In the genomic region with DNA sequence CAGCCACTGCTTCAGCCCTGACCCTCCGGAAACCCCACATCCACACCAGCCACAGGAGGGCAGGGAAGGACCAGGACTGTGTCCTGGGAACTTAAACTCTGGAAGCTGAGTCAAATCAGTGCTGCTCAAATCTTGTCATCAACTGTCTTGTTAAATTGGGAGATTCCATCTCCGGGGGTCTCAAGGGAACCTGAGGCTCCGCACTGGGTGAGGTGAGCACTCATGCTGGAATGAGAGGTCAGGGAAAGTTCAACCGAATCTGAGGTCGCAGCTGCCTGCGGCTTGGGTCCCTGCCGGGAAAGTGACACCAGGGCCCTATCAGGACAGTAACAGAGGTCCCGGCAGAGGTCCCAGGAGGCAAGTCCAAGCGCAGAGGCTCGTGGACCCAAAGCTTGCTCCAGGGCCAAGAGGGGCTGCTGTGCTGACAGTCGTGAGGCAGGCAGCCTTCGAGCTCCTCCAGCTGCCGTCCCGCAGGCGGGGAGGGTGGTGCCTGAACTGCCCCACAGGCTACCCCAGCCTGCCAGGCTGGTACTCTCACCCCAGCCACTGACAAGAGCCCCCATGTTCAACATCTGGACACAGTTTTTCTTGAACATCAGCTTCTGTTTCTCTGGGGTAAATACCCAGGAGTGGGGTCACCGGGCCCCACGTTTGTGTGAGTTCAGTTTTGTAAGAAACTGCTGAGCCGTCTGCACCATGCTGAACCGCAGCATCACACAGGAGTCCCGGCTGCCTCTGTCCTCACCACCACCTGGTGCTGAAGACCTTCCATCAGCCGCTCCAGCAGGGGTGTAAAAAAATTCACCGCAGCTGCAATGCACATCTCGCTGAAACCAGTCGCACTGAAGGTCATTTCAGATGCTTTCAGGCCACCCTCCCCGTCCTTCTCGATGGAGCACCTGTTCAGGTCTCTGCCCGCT, we compare ENCODE assay signal across 12 cellular contexts.
DNase-seq lines count a peak whose midpoint lies in the region; ATAC-seq and TF ChIP-seq lines count a peak whose summit lies in the region.
"Had no signal": no experiment of that assay in that cellular context is flagged by ENCODE, and none has a peak within 500 bp of the region (broad histone marks: within the 10 kb centered on the region; RNA-seq: fewer than 3 reads in every experiment).

No MANE protein-coding gene starts in this region.

- peaks cover 23% of the 10 kb centered on the region for H3K4me1 Mint-ChIP-seq in WTC11
- no peaks in the 10 kb centered on the region for H3K4me1 Mint-ChIP-seq in activated T-helper 17 cell treated with anti-CD3 and anti-CD28 coated beads, Interleukin-2, amount 50 U/mL, for 72 hours
- H3K4me1 Mint-ChIP-seq: activated naive CD8-positive, alpha-beta T cell treated with anti-CD3 and anti-CD28 coated beads, Interleukin-2, amount 50 U/mL, for 24 hours had no signal

- H3K9ac ChIP-seq in trophoblast cell (ENCODE audit: low read length): no peak overlapping the region

- H3K36me3 Mint-ChIP-seq in WTC11: no peaks in the 10 kb centered on the region
- no peaks in the 10 kb centered on the region for H3K36me3 Mint-ChIP-seq in activated T-helper 17 cell treated with anti-CD3 and anti-CD28 coated beads, Interleukin-2, amount 50 U/mL, for 72 hours (ENCODE audit: low read depth)

- peaks cover 0 to 38% (median 21%) of the 10 kb centered on the region in 9 donors for H3K4me1 ChIP-seq in heart right ventricle
- H3K4me1 ChIP-seq in trophoblast cell (ENCODE audit: control insufficient read depth in 1 of 2, insufficient read depth in 2 of 2, low read length in 2 of 2): peaks cover 0 to 6% of the 10 kb centered on the region in 2 experiments

- H3K9me3 ChIP-seq in heart right ventricle (no peaks in the 10 kb centered on the region), trophoblast cell (ENCODE audit: insufficient read depth, low read depth, low read length) (no peaks in the 10 kb centered on the region)
- H3K9me3 ChIP-seq: esophagus squamous epithelium had no signal

- H2BK120ac ChIP-seq in trophoblast cell (ENCODE audit: insufficient read depth, low read length, poor library complexity): no peak overlapping the region

- no peak overlapping the region for H4K12ac ChIP-seq in trophoblast cell (ENCODE audit: low read depth, low read length)

- no peak overlapping the region for H4K8ac ChIP-seq in trophoblast cell (ENCODE audit: low read depth, low read length)

- ATAC-seq in WTC11 (no peak), heart right ventricle (peak; percentile 73 to 84 (median 78)), HG03039 (IDR thresholded peaks at IDR 0.05; ENCODE audit: unreplicated experiment) (no peak), HG03159 (IDR thresholded peaks at IDR 0.05; ENCODE audit: unreplicated experiment) (no peak), HG03432 (IDR thresholded peaks at IDR 0.05; ENCODE audit: unreplicated experiment) (no peak)
- no peak for ATAC-seq in activated T-helper 17 cell treated with anti-CD3 and anti-CD28 coated beads, Interleukin-2, amount 50 U/mL, for 72 hours (replicated peaks)
- ATAC-seq: activated naive CD8-positive, alpha-beta T cell treated with anti-CD3 and anti-CD28 coated beads, Interleukin-2, amount 50 U/mL, for 24 hours had no signal

- no peak overlapping the region for H2BK12ac ChIP-seq in trophoblast cell (ENCODE audit: low read length)

- H3K18ac ChIP-seq in trophoblast cell (ENCODE audit: low read length): peak overlapping the region; percentile 7

- no peaks in the 10 kb centered on the region for H3K27me3 Mint-ChIP-seq in WTC11 (ENCODE audit: low read depth)
- peaks cover 24% of the 10 kb centered on the region for H3K27me3 Mint-ChIP-seq in activated T-helper 17 cell treated with anti-CD3 and anti-CD28 coated beads, Interleukin-2, amount 50 U/mL, for 72 hours

- DNase-seq in EL: peak; percentile 26
- no peak for DNase-seq in WTC11 (ENCODE audit: low spot score)
- peak; percentile 56 to 67 for DNase-seq in heart right ventricle
- DNase-seq in trophoblast cell: no peak
- DNase-seq: activated naive CD8-positive, alpha-beta T cell treated with anti-CD3 and anti-CD28 coated beads, Interleukin-2, amount 50 U/mL, for 24 hours; esophagus squamous epithelium; NCI-H1417 treated with DMSO at 0.1 percent for 48 hours; stimulated activated CD4-positive, alpha-beta T cell treated with anti-CD3 and anti-CD28 coated beads, Interleukin-2, amount 100 ng/mL, for 48 hours had no signal

- no peak overlapping the region for H4K91ac ChIP-seq in trophoblast cell (ENCODE audit: low read depth, low read length)

- POLR2A ChIA-PET in WTC11 (lab: Charles Lee): no interaction called here

- no peak overlapping the region for H3K23ac ChIP-seq in trophoblast cell (ENCODE audit: low read length)

- H3K9me3 Mint-ChIP-seq in WTC11: no peaks in the 10 kb centered on the region
- H3K9me3 Mint-ChIP-seq in activated T-helper 17 cell treated with anti-CD3 and anti-CD28 coated beads, Interleukin-2, amount 50 U/mL, for 72 hours: no peaks in the 10 kb centered on the region
- H3K9me3 Mint-ChIP-seq: activated naive CD8-positive, alpha-beta T cell treated with anti-CD3 and anti-CD28 coated beads, Interleukin-2, amount 50 U/mL, for 24 hours had no signal

- no peaks in the 10 kb centered on the region for H3K79me2 ChIP-seq in trophoblast cell (ENCODE audit: control insufficient read depth, insufficient read depth, low read length, poor library complexity)

- no peak overlapping the region for H2AK5ac ChIP-seq in trophoblast cell (ENCODE audit: low read length)

- CTCF ChIA-PET in WTC11 (lab: Charles Lee): no interaction called here

- H3K79me1 ChIP-seq in trophoblast cell (ENCODE audit: low read length): no peaks in the 10 kb centered on the region

- H3K4ac ChIP-seq in trophoblast cell (ENCODE audit: low read depth, low read length): no peak overlapping the region

- H3K14ac ChIP-seq in trophoblast cell (ENCODE audit: low read length): no peak overlapping the region

- no peak overlapping the region for H3K4me3 Mint-ChIP-seq in WTC11
- H3K4me3 Mint-ChIP-seq in activated T-helper 17 cell treated with anti-CD3 and anti-CD28 coated beads, Interleukin-2, amount 50 U/mL, for 72 hours: no peak overlapping the region
- H3K4me3 Mint-ChIP-seq: activated naive CD8-positive, alpha-beta T cell treated with anti-CD3 and anti-CD28 coated beads, Interleukin-2, amount 50 U/mL, for 24 hours had no signal

- H2AFZ ChIP-seq in trophoblast cell (ENCODE audit: insufficient read depth, low read length, poor library complexity): peak overlapping the region; percentile 4

- H3K27me3 ChIP-seq in heart right ventricle (no peaks in the 10 kb centered on the region), trophoblast cell (ENCODE audit: insufficient read depth, low read length) (no peaks in the 10 kb centered on the region)
- H3K27me3 ChIP-seq: esophagus squamous epithelium had no signal

- peak overlapping the region; percentile 43; the same call in 1 of the 2 replicates for H3K27ac Mint-ChIP-seq in WTC11
- no peak overlapping the region for H3K27ac Mint-ChIP-seq in activated T-helper 17 cell treated with anti-CD3 and anti-CD28 coated beads, Interleukin-2, amount 50 U/mL, for 72 hours
- H3K27ac Mint-ChIP-seq: activated naive CD8-positive, alpha-beta T cell treated with anti-CD3 and anti-CD28 coated beads, Interleukin-2, amount 50 U/mL, for 24 hours had no signal

- intact Hi-C loops in heart right ventricle (cut with DNase I): loop anchor here in 4 of 10 donors (5.0 to 10.0 kb wide), 3 partner anchors 74 to 196 kb away; no protein-coding TSS in a partner anchor

- H3K27ac ChIP-seq in heart right ventricle: no peak overlapping the region
- no peak overlapping the region for H3K27ac ChIP-seq in trophoblast cell (ENCODE audit: low read depth, low read length)
- H3K27ac ChIP-seq: esophagus squamous epithelium had no signal

- no peak overlapping the region for H2BK5ac ChIP-seq in trophoblast cell (ENCODE audit: low read depth, low read length, poor library complexity)

- H3K4me2 ChIP-seq in trophoblast cell (ENCODE audit: low read length): no peak overlapping the region

- H3K36me3 ChIP-seq in heart right ventricle: no peaks in the 10 kb centered on the region
- H3K36me3 ChIP-seq in trophoblast cell (ENCODE audit: control insufficient read depth in 1 of 2, insufficient read depth in 2 of 2, low read length in 2 of 2): peaks cover 0 to 2% of the 10 kb centered on the region in 2 experiments
- H3K36me3 ChIP-seq: esophagus squamous epithelium had no signal

- H3K4me3 ChIP-seq in heart right ventricle (no peak overlapping the region), trophoblast cell (ENCODE audit: low read depth, low read length) (no peak overlapping the region)
- H3K4me3 ChIP-seq: esophagus squamous epithelium had no signal

- 57 to 61% methylated on average over 27 of the region's 27 CpGs for WGBS in heart right ventricle, 2 donors
- no CpG with 5 or more reads among the region's 27 CpGs for WGBS in trophoblast cell (ENCODE audit: extremely low coverage, insufficient coverage, insufficient read length)

- TF ChIP-seq CTCF in WTC11 (IDR thresholded peaks at IDR 0.05) (no peak), heart right ventricle (IDR thresholded peaks at IDR 0.05) (peak in 5 of 9 donors; percentile 27 to 45 (median 40))

TF ChIP-seq in WTC11, 78 proteins besides CTCF, POLR2A, EP300 and RAD21 (continues in another document):
- TF ChIP-seq E2F5 (CRISPR knock-in tag; IDR thresholded peaks at IDR 0.05) (no peak), ZNF671 (CRISPR knock-in tag; IDR thresholded peaks at IDR 0.05) (no peak), ATF2 (CRISPR knock-in tag; IDR thresholded peaks at IDR 0.05; ENCODE audit: borderline replicate concordance, low read depth) (no peak), ZNF219 (CRISPR knock-in tag; IDR thresholded peaks at IDR 0.05; ENCODE audit: borderline replicate concordance) (no peak), NFYB (CRISPR knock-in tag; conservative IDR thresholded peaks at IDR 0.05; ENCODE audit: low read depth) (no peak), SOX15 (CRISPR knock-in tag; IDR thresholded peaks at IDR 0.05) (no peak), HMGA2 (CRISPR knock-in tag; IDR thresholded peaks at IDR 0.05) (no peak)

Comparison
In these comparisons a context has a peak if more than half of its experiments do, and no peak if none do; other contexts are left out.
1. DNase-seq: peak in EL (single experiment) and heart right ventricle (2 of 2); none in WTC11 (single experiment) and trophoblast cell (0 of 2).
2. ATAC-seq: peak in heart right ventricle (8 of 8); none in WTC11 (single experiment), HG03039 (single experiment), HG03159 (single experiment), HG03432 (single experiment) and activated T-helper 17 cell treated with anti-CD3 and anti-CD28 coated beads, Interleukin-2, amount 50 U/mL, for 72 hours (single experiment).